ENCODE assay signal across 27 cellular contexts in genomic region chr18:54155412-54155811, GRCh38.
"Had no signal": no experiment of that assay in that cellular context is flagged by ENCODE, and none has a peak within 500 bp of the region (broad histone marks: within the 10 kb centered on the region; RNA-seq: fewer than 3 reads in every experiment).

No MANE protein-coding gene starts in this region.

- H3K9ac ChIP-seq: SK-N-SH had no signal

- H3K27me3 Mint-ChIP-seq: activated CD4-positive, alpha-beta memory T cell treated with anti-CD3 and anti-CD28 coated beads for 36 hours; activated CD4-positive, alpha-beta T cell treated with anti-CD3 and anti-CD28 coated beads, Interleukin-2, amount 10 ng/mL, durations not matched to agents 7 days and 5 days; activated CD8-positive, alpha-beta memory T cell treated with anti-CD3 and anti-CD28 coated beads, Interleukin-2, amount 10 ng/mL, durations not matched to agents 7 days and 5 days; activated naive CD8-positive, alpha-beta T cell treated with anti-CD3 and anti-CD28 coated beads, Interleukin-2, amount 10 ng/mL, durations not matched to agents 7 days and 5 days had no signal

- H3K27me3 ChIP-seq: ascending aorta, body of pancreas, breast epithelium, SJSA1 had no signal

- H3K4me3 ChIP-seq: ascending aorta, body of pancreas, breast epithelium, SJSA1 had no signal

- H3K9me3 ChIP-seq: ascending aorta, body of pancreas, breast epithelium, SJSA1, SK-N-SH had no signal

- H3K4me2 ChIP-seq: SK-N-SH had no signal

- H3K9me3 Mint-ChIP-seq: activated CD4-positive, alpha-beta memory T cell treated with anti-CD3 and anti-CD28 coated beads for 36 hours; activated CD4-positive, alpha-beta T cell treated with anti-CD3 and anti-CD28 coated beads, Interleukin-2, amount 10 ng/mL, durations not matched to agents 7 days and 5 days; activated naive CD8-positive, alpha-beta T cell treated with anti-CD3 and anti-CD28 coated beads, Interleukin-2, amount 10 ng/mL, durations not matched to agents 7 days and 5 days; activated T-helper 2 cell treated with anti-CD3 and anti-CD28 coated beads, Interferon-gamma antibody, Interleukin-2, Interleukin-4, amounts not matched to agents 10 μg/mL and 5 μg/mL and 100 μg/mL, durations not matched to agents 14 hours and 24 hours and 36 hours; T-helper 1 cell treated with Interleukin-12 subunit alpha and Interleukin-12 subunit beta and Interleukin-4 antibody, amounts not matched to agents 30 μg/mL and 1 μg/mL, for 36 hours; T-helper 2 cell treated with Interferon-gamma antibody and Interleukin-4, amounts not matched to agents 5 μg/mL and 100 μg/mL, for 36 hours had no signal

- H3K27ac Mint-ChIP-seq: activated CD4-positive, alpha-beta memory T cell treated with anti-CD3 and anti-CD28 coated beads for 36 hours; activated CD4-positive, alpha-beta T cell treated with anti-CD3 and anti-CD28 coated beads, Interleukin-2, amount 10 ng/mL, durations not matched to agents 7 days and 5 days; activated CD8-positive, alpha-beta memory T cell treated with anti-CD3 and anti-CD28 coated beads, Interleukin-2, amount 10 ng/mL, durations not matched to agents 7 days and 5 days; activated naive CD8-positive, alpha-beta T cell treated with anti-CD3 and anti-CD28 coated beads, Interleukin-2, amount 10 ng/mL, durations not matched to agents 7 days and 5 days; activated T-helper 2 cell treated with anti-CD3 and anti-CD28 coated beads, Interferon-gamma antibody, Interleukin-2, Interleukin-4, amounts not matched to agents 10 μg/mL and 5 μg/mL and 100 μg/mL, durations not matched to agents 14 hours and 24 hours and 36 hours; T-helper 1 cell treated with Interleukin-12 subunit alpha and Interleukin-12 subunit beta and Interleukin-4 antibody, amounts not matched to agents 30 μg/mL and 1 μg/mL, for 36 hours; T-helper 2 cell treated with Interferon-gamma antibody and Interleukin-4, amounts not matched to agents 5 μg/mL and 100 μg/mL, for 36 hours had no signal

- H3K27ac ChIP-seq: ascending aorta, body of pancreas, breast epithelium, SJSA1 had no signal

- H3K4me3 Mint-ChIP-seq: activated CD4-positive, alpha-beta memory T cell treated with anti-CD3 and anti-CD28 coated beads for 36 hours; activated CD4-positive, alpha-beta T cell treated with anti-CD3 and anti-CD28 coated beads, Interleukin-2, amount 10 ng/mL, durations not matched to agents 7 days and 5 days; activated CD8-positive, alpha-beta memory T cell treated with anti-CD3 and anti-CD28 coated beads, Interleukin-2, amount 10 ng/mL, durations not matched to agents 7 days and 5 days; activated naive CD8-positive, alpha-beta T cell treated with anti-CD3 and anti-CD28 coated beads, Interleukin-2, amount 10 ng/mL, durations not matched to agents 7 days and 5 days; T-helper 1 cell treated with Interleukin-12 subunit alpha and Interleukin-12 subunit beta and Interleukin-4 antibody, amounts not matched to agents 30 μg/mL and 1 μg/mL, for 36 hours; T-helper 2 cell treated with Interferon-gamma antibody and Interleukin-4, amounts not matched to agents 5 μg/mL and 100 μg/mL, for 36 hours had no signal

- H3K4me1 ChIP-seq: ascending aorta, body of pancreas, breast epithelium had no signal

- H3K36me3 ChIP-seq: breast epithelium had no signal

- DNase-seq: activated CD4-positive, alpha-beta memory T cell treated with anti-CD3 and anti-CD28 coated beads for 36 hours; activated CD4-positive, alpha-beta T cell treated with anti-CD3 and anti-CD28 coated beads, Interleukin-2, amount 10 ng/mL, durations not matched to agents 7 days and 5 days; activated CD8-positive, alpha-beta memory T cell treated with anti-CD3 and anti-CD28 coated beads for 24 hours; activated CD8-positive, alpha-beta memory T cell treated with anti-CD3 and anti-CD28 coated beads, Interleukin-2, amount 10 ng/mL, durations not matched to agents 7 days and 5 days; activated CD8-positive, alpha-beta memory T cell treated with anti-CD3 and anti-CD28 coated beads, Interleukin-2, amount 50 U/mL, for 48 hours; activated gamma-delta T cell; activated naive CD4-positive, alpha-beta T cell treated with Interleukin-2 at 50 U/mL for 16 hours; activated naive CD8-positive, alpha-beta T cell treated with anti-CD3 and anti-CD28 coated beads, Interleukin-2, amount 10 ng/mL, durations not matched to agents 7 days and 5 days; activated T-cell treated with anti-CD3 and anti-CD28 coated beads, Interleukin-2, amount 50 U/mL, for 1 hour; amygdala; body of pancreas; NCI-H1105 treated with DMSO at 0.1 percent for 48 hours; NCI-H1436; NCI-H1694 treated with DMSO at 0.1 percent for 48 hours; NCI-H2029; NCI-H345; NCI-H524 treated with DMSO at 0.1 percent for 48 hours; SHP77 treated with DMSO at 0.1 percent for 48 hours; SK-N-SH had no signal

- FAIRE-seq: TTC549 had no signal

- ATAC-seq: activated CD8-positive, alpha-beta memory T cell treated with anti-CD3 and anti-CD28 coated beads, Interleukin-2, amount 10 ng/mL, durations not matched to agents 7 days and 5 days; body of pancreas; Panc1 had no signal
